ENCODE assay signal across 9 cellular contexts in the genomic region with DNA sequence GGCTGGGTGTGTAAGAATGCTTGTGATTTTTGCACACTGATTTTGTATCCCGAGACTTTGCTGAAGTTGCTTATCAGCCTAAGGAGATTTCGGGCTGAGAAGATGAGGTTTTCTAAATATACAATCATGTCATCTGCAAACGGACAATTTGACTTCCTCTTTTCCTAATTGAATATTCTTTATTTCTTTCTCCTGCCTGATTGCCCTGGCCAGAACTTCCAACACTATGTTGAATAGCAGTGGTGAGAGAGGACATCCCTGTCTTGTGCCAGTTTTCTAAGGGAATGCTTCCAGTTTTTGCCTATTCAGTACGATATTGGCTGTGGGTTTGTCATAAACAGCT. TPM values are rescaled to one million over a fixed set of nuclear protein-coding genes. Genes with fewer than 3 reads are reported as not detected.
DNase-seq lines count a peak whose midpoint lies in the region; TF ChIP-seq lines count a peak whose summit lies in the region.
"Not testable (repeated sequence)": the region's sequence is repeated elsewhere in the genome, so short reads cannot be mapped to it uniquely, and the experiment has no call there.
"Had no signal": no experiment of that assay in that cellular context is flagged by ENCODE, and none has a peak within 500 bp of the region (broad histone marks: within the 10 kb centered on the region; RNA-seq: fewer than 3 reads in every experiment).

No MANE protein-coding gene starts in this region.

- CTCF ChIA-PET in BJ (lab: Yijun Ruan, JAX) = interaction anchor here (6.8 kb wide), 1 partner anchor 17 kb away, joined by 27 read pairs; no protein-coding TSS in a partner anchor

- H3K27me3 ChIP-seq in BJ (ENCODE audit: control insufficient read depth, insufficient read depth, low read length); SJSA1 (replicated peaks); endocrine pancreas (ENCODE audit: control insufficient read depth, insufficient read depth, low read length); iPS-18a (ENCODE audit: control insufficient read depth, insufficient read depth, low read length): not testable (repeated sequence)
- H3K27me3 ChIP-seq in stomach = peaks cover 0 to 14% (median 11%) of the 10 kb centered on the region in 3 donors

- not testable (repeated sequence) for H3K4me1 ChIP-seq in SJSA1 (replicated peaks); endocrine pancreas (ENCODE audit: control insufficient read depth, insufficient read depth, low read length); iPS-18a (ENCODE audit: control insufficient read depth, low read depth, low read length)
- peaks cover 0 to 38% (median 28%) of the 10 kb centered on the region in 4 donors for H3K4me1 ChIP-seq in stomach

- H3K27ac ChIP-seq in SJSA1; iPS-18a (ENCODE audit: low read length): not testable (repeated sequence)
- H3K27ac ChIP-seq in stomach = peak overlapping the region in 4 of 5 donors; percentile 5 to 79 (median 59)

- H3K9me3 ChIP-seq in SJSA1 (replicated peaks); endocrine pancreas (ENCODE audit: control insufficient read depth, low read length); iPS-18a (ENCODE audit: control insufficient read depth, low read depth, low read length); stomach: not testable (repeated sequence)

- H3K9ac ChIP-seq in endocrine pancreas (ENCODE audit: control insufficient read depth, insufficient read depth, low read length) = not testable (repeated sequence)
- peak overlapping the region; percentile 36 for H3K9ac ChIP-seq in iPS-18a (ENCODE audit: low read length)

- not testable (repeated sequence) for TF ChIP-seq CTCF in BJ (IDR thresholded peaks at IDR 0.05; ENCODE audit: insufficient read depth, low read depth, low read length); HFF-Myc (IDR thresholded peaks at IDR 0.05; ENCODE audit: low read depth, low read length, missing control alignments); neural crest cell (conservative IDR thresholded peaks at IDR 0.05); stomach (IDR thresholded peaks at IDR 0.05)

- not testable (repeated sequence) for H3K27ac Mint-ChIP-seq in activated naive CD8-positive, alpha-beta T cell treated with anti-CD3 and anti-CD28 coated beads for 36 hours
- H3K27ac Mint-ChIP-seq in neural crest cell (ENCODE audit: unreplicated experiment) = peak overlapping the region; percentile 96

- peak overlapping the region; percentile 64 for H3K4me3 ChIP-seq in BJ (ENCODE audit: low read depth, low read length)
- H3K4me3 ChIP-seq in HFF-Myc (replicated peaks; ENCODE audit: low read depth, low read length) = peak overlapping the region; percentile 55
- peak overlapping the region; percentile 41 for H3K4me3 ChIP-seq in SJSA1
- H3K4me3 ChIP-seq in endocrine pancreas (ENCODE audit: control insufficient read depth, insufficient read depth, low read length) = peak overlapping the region; percentile 48
- peak overlapping the region; percentile 68 for H3K4me3 ChIP-seq in iPS-18a (ENCODE audit: low read length)
- H3K4me3 ChIP-seq in stomach = peak overlapping the region; percentile 63 to 69 (median 67)

- TF ChIP-seq EP300 in stomach (IDR thresholded peaks at IDR 0.05) = not testable (repeated sequence)

- 1 to 15% (median 8%) methylated on average over 4 of the region's 4 CpGs for WGBS in stomach, 5 donors

- not testable (repeated sequence) for TF ChIP-seq POLR2A in stomach (IDR thresholded peaks at IDR 0.05)

- peaks cover 80% of the 10 kb centered on the region for H3K27me3 Mint-ChIP-seq in activated naive CD8-positive, alpha-beta T cell treated with anti-CD3 and anti-CD28 coated beads for 36 hours
- not testable (repeated sequence) for H3K27me3 Mint-ChIP-seq in neural crest cell (ENCODE audit: low read depth)

- peak overlapping the region; percentile 88 for H3K4me3 Mint-ChIP-seq in activated naive CD8-positive, alpha-beta T cell treated with anti-CD3 and anti-CD28 coated beads for 36 hours
- peak overlapping the region; percentile 98 for H3K4me3 Mint-ChIP-seq in neural crest cell

- H3K4me1 Mint-ChIP-seq in activated naive CD8-positive, alpha-beta T cell treated with anti-CD3 and anti-CD28 coated beads for 36 hours = peaks cover 23% of the 10 kb centered on the region
- peaks cover 41% of the 10 kb centered on the region for H3K4me1 Mint-ChIP-seq in neural crest cell

- H3K36me3 Mint-ChIP-seq in activated naive CD8-positive, alpha-beta T cell treated with anti-CD3 and anti-CD28 coated beads for 36 hours = not testable (repeated sequence)
- H3K36me3 Mint-ChIP-seq in neural crest cell (ENCODE audit: low read depth) = peaks cover 30% of the 10 kb centered on the region

- not testable (repeated sequence) for DNase-seq in BJ (ENCODE audit: low read depth); HFF-Myc (ENCODE audit: extremely low read depth, low read depth); SJSA1 (ENCODE audit: low read depth in 1 of 2, low spot score in 2 of 2); activated naive CD8-positive, alpha-beta T cell treated with anti-CD3 and anti-CD28 coated beads for 36 hours; neural crest cell (ENCODE audit: low read depth, low spot score); stomach

- POLR2A ChIA-PET in BJ (lab: Charles Lee) = not testable (repeated sequence)

- not testable (repeated sequence) for H3K9me3 Mint-ChIP-seq in activated naive CD8-positive, alpha-beta T cell treated with anti-CD3 and anti-CD28 coated beads for 36 hours; neural crest cell

- H3K36me3 ChIP-seq in BJ (ENCODE audit: control insufficient read depth, insufficient read depth, low read length); SJSA1; endocrine pancreas (ENCODE audit: control insufficient read depth, insufficient read depth, low read length); iPS-18a (ENCODE audit: control insufficient read depth, low read depth, low read length); stomach: not testable (repeated sequence)

- intact Hi-C loops in stomach (cut with DNase I; ENCODE audit: low total_unique reads) = not testable (repeated sequence)

RNA-seq across cellular contexts. Expression of a gene that starts 43.6 kb away (rescaled TPM):
- not detected in 2 replicates for polyA plus RNA-seq in BJ (2011; rRNA removed)
- polyA minus RNA-seq in BJ (2011; rRNA and poly(A)+ RNA removed) = not detected in 2 replicates
- not detected in 2 replicates for total RNA-seq in SJSA1 (2014; rRNA removed; shearing (Covaris generic))
- not detected for total RNA-seq in activated naive CD8-positive, alpha-beta T cell treated with anti-CD3 and anti-CD28 coated beads for 36 hours
- total RNA-seq in neural crest cell = not detected in 2 replicates
- not detected for total RNA-seq in stomach
- not detected for polyA plus RNA-seq in stomach
- total RNA-seq: mesenteric fat pad had no signal

RNA-seq across cellular contexts. Expression of a gene that starts 47.5 kb away (rescaled TPM):
- polyA plus RNA-seq in BJ (2011; rRNA removed) = 7.7 and 8.0 TPM in 2 replicates
- 4.1 and 6.8 TPM in 2 replicates for polyA minus RNA-seq in BJ (2011; rRNA and poly(A)+ RNA removed)
- total RNA-seq in SJSA1 (2014; rRNA removed; shearing (Covaris generic)) = 0.66 and 2.2 TPM in 2 replicates
- 1 to 10 TPM; 3.3 to 3.5 TPM for total RNA-seq in activated naive CD8-positive, alpha-beta T cell treated with anti-CD3 and anti-CD28 coated beads for 36 hours
- total RNA-seq in neural crest cell = 12.6 and 12.9 TPM in 2 replicates
- 10 to 100 TPM in 1 of 5 donors, 1 to 10 TPM in 3, not detected in 1; 1.8 to 18.7 (median 3.5) TPM for total RNA-seq in stomach
- polyA plus RNA-seq in stomach = 1 to 10 TPM in 1 of 3 donors, under 1 TPM in 2; 0.62 to 3.1 (median 0.76) TPM

RNA-seq across cellular contexts. Expression of a gene that starts 52.0 kb away (rescaled TPM):
- not detected in 2 replicates for polyA plus RNA-seq in BJ (2011; rRNA removed)
- not detected in 2 replicates for polyA minus RNA-seq in BJ (2011; rRNA and poly(A)+ RNA removed)
- not detected in 2 replicates for total RNA-seq in SJSA1 (2014; rRNA removed; shearing (Covaris generic))
- not detected for total RNA-seq in activated naive CD8-positive, alpha-beta T cell treated with anti-CD3 and anti-CD28 coated beads for 36 hours
- not detected in 2 replicates for total RNA-seq in neural crest cell
- not detected for total RNA-seq in stomach
- polyA plus RNA-seq in stomach = not detected
- total RNA-seq: mesenteric fat pad had no signal

RNA-seq across cellular contexts. Expression of a gene that starts 59.2 kb away (rescaled TPM):
- polyA plus RNA-seq in BJ (2011; rRNA removed) (not detected in 2 replicates), stomach (under 1 TPM in 1 of 3 donors, not detected in 2; 0.18 TPM)
- not detected in 2 replicates for polyA minus RNA-seq in BJ (2011; rRNA and poly(A)+ RNA removed)
- total RNA-seq in SJSA1 (2014; rRNA removed; shearing (Covaris generic)) = not detected in 2 replicates
- not detected for total RNA-seq in activated naive CD8-positive, alpha-beta T cell treated with anti-CD3 and anti-CD28 coated beads for 36 hours
- total RNA-seq in neural crest cell (not detected in 2 replicates), stomach (not detected)
- total RNA-seq: mesenteric fat pad had no signal
